In genomic region chr17:1648582-1649115, GRCh38 we compare ENCODE assay signal across 1 cellular context.
TF ChIP-seq lines count a peak whose summit lies in the region.

No MANE protein-coding gene starts in this region.

TF ChIP-seq in HepG2, 621 proteins besides CTCF, POLR2A, EP300 and RAD21 (continued from another document):
- no peak for TF ChIP-seq ZNF512B (CRISPR knock-in tag; IDR thresholded peaks at IDR 0.05; ENCODE audit: borderline replicate concordance)
- TF ChIP-seq ZFP36L1 (CRISPR knock-in tag; IDR thresholded peaks at IDR 0.05): no peak
- peak; percentile 23; the same call in 1 of the 2 replicates for TF ChIP-seq NFKB2 (CRISPR knock-in tag; IDR thresholded peaks at IDR 0.05; ENCODE audit: borderline replicate concordance)
- no peak for TF ChIP-seq GLMP (CRISPR knock-in tag; IDR thresholded peaks at IDR 0.05; ENCODE audit: borderline replicate concordance)
- TF ChIP-seq ZNF616 (CRISPR knock-in tag; IDR thresholded peaks at IDR 0.05; ENCODE audit: low read depth): no peak
- 0 out of 2 replicates have a peak, but pooled peaks have one; percentile 29 for TF ChIP-seq HOXD1 (CRISPR knock-in tag; IDR thresholded peaks at IDR 0.05)
- TF ChIP-seq CENPBD1 (CRISPR knock-in tag; IDR thresholded peaks at IDR 0.05; ENCODE audit: borderline replicate concordance, low read depth): no peak
- no peak for TF ChIP-seq ZNF496 (CRISPR knock-in tag; IDR thresholded peaks at IDR 0.05; ENCODE audit: insufficient replicate concordance)
- TF ChIP-seq ZNF772 (CRISPR knock-in tag; IDR thresholded peaks at IDR 0.05): no peak
- TF ChIP-seq ZNF773 (CRISPR knock-in tag; IDR thresholded peaks at IDR 0.05; ENCODE audit: borderline replicate concordance): no peak
TF ChIP-seq in HepG2: peak in this region for 104.
